9 cellular contexts compared by ENCODE assay signal in genomic region chr17:10215286-10215685, GRCh38. TPM values are rescaled to one million over a fixed set of nuclear protein-coding genes. Genes with fewer than 3 reads are reported as not detected.
"Had no signal": no experiment of that assay in that cellular context is flagged by ENCODE, and none has a peak within 500 bp of the region (broad histone marks: within the 10 kb centered on the region; RNA-seq: fewer than 3 reads in every experiment).

No MANE protein-coding gene starts in this region.

- FAIRE-seq: H54, HTR-8/SVneo, K562 had no signal

- H2AFZ ChIP-seq: GM23248 had no signal

- H3K27ac Mint-ChIP-seq: H9 had no signal

- H3K9ac ChIP-seq: GM23248 had no signal

- H3K27ac ChIP-seq: GM23248 had no signal

- H3K4me3 ChIP-seq: GM23248, K562 had no signal

- ATAC-seq: K562 had no signal

- DNase-seq: GM23248, GOT3, H9, HCEC 1CT, IMR-90, KG1 had no signal

RNA-seq across cellular contexts. Expression of gene GAS7, which starts 16.9 kb away (rescaled TPM):
- polyA plus RNA-seq: K562 had no signal
